ENCODE assay signal across 23 cellular contexts in the genomic region with DNA sequence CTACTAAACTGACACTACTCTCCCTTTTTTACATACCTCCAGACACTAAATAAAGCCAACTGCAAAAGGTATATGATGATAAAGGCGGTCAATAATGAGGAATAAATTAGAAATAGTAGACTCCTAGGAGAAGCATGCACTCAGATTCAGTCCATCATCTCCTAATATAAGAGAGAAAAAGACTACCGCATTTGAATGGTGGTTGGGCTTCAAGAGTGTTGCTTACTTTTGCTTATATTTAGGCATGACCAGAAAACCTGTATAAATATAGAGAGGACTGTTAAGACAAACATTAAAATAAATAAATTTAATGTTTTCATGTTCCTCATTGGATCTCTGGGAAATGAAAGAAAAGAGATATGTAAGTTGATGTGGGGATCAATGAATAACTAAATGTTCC.
"Had no signal": no experiment of that assay in that cellular context is flagged by ENCODE, and none has a peak within 500 bp of the region (broad histone marks: within the 10 kb centered on the region; RNA-seq: fewer than 3 reads in every experiment).

No MANE protein-coding gene starts in this region.

- H3K4me3 ChIP-seq: dorsolateral prefrontal cortex, lower lobe of right lung, ovary, smooth muscle cell, testis had no signal

- H3K4me1 Mint-ChIP-seq: activated CD8-positive, alpha-beta memory T cell treated with anti-CD3 and anti-CD28 coated beads, Interleukin-2, amount 10 ng/mL, durations not matched to agents 7 days and 5 days; activated naive CD8-positive, alpha-beta T cell treated with anti-CD3 and anti-CD28 coated beads for 36 hours; activated T-helper 17 cell treated with anti-CD3 and anti-CD28 coated beads, Interleukin-2, amount 50 U/mL, for 72 hours; natural killer cell; stimulated activated memory B cell treated with anti-CD40 and anti-IgM and Interleukin-4, amounts not matched to agents 10 μg/mL and 1 μg/mL and 100 μg/mL, for 72 hours; WTC11 had no signal

- H3K27ac Mint-ChIP-seq: activated CD4-positive, alpha-beta memory T cell treated with anti-CD3 and anti-CD28 coated beads for 36 hours; activated CD8-positive, alpha-beta memory T cell treated with anti-CD3 and anti-CD28 coated beads, Interleukin-2, amount 10 ng/mL, durations not matched to agents 7 days and 5 days; activated naive CD8-positive, alpha-beta T cell treated with anti-CD3 and anti-CD28 coated beads for 36 hours; activated T-helper 17 cell treated with anti-CD3 and anti-CD28 coated beads, Interleukin-2, amount 50 U/mL, for 72 hours; natural killer cell; stimulated activated memory B cell treated with anti-CD40 and anti-IgM and Interleukin-4, amounts not matched to agents 10 μg/mL and 1 μg/mL and 100 μg/mL, for 72 hours; T-helper 2 cell treated with Interferon-gamma antibody and Interleukin-4, amounts not matched to agents 5 μg/mL and 100 μg/mL, for 36 hours; type B pancreatic cell; WTC11 had no signal

- H3K27me3 Mint-ChIP-seq: activated CD4-positive, alpha-beta memory T cell treated with anti-CD3 and anti-CD28 coated beads for 36 hours; activated CD8-positive, alpha-beta memory T cell treated with anti-CD3 and anti-CD28 coated beads, Interleukin-2, amount 10 ng/mL, durations not matched to agents 7 days and 5 days; activated naive CD8-positive, alpha-beta T cell treated with anti-CD3 and anti-CD28 coated beads for 36 hours; activated T-helper 17 cell treated with anti-CD3 and anti-CD28 coated beads, Interleukin-2, amount 50 U/mL, for 72 hours; stimulated activated memory B cell treated with anti-CD40 and anti-IgM and Interleukin-4, amounts not matched to agents 10 μg/mL and 1 μg/mL and 100 μg/mL, for 72 hours; type B pancreatic cell had no signal

- H3K36me3 Mint-ChIP-seq: activated CD4-positive, alpha-beta memory T cell treated with anti-CD3 and anti-CD28 coated beads for 36 hours; activated CD8-positive, alpha-beta memory T cell treated with anti-CD3 and anti-CD28 coated beads, Interleukin-2, amount 10 ng/mL, durations not matched to agents 7 days and 5 days; activated naive CD8-positive, alpha-beta T cell treated with anti-CD3 and anti-CD28 coated beads for 36 hours; natural killer cell; stimulated activated memory B cell treated with anti-CD40 and anti-IgM and Interleukin-4, amounts not matched to agents 10 μg/mL and 1 μg/mL and 100 μg/mL, for 72 hours; type B pancreatic cell; WTC11 had no signal

- H3K9me3 Mint-ChIP-seq: activated CD4-positive, alpha-beta memory T cell treated with anti-CD3 and anti-CD28 coated beads for 36 hours; activated naive CD8-positive, alpha-beta T cell treated with anti-CD3 and anti-CD28 coated beads for 36 hours; stimulated activated memory B cell treated with anti-CD40 and anti-IgM and Interleukin-4, amounts not matched to agents 10 μg/mL and 1 μg/mL and 100 μg/mL, for 72 hours; type B pancreatic cell; WTC11 had no signal

- DNase-seq: activated CD4-positive, alpha-beta memory T cell treated with anti-CD3 and anti-CD28 coated beads for 36 hours; activated CD4-positive, alpha-beta T cell treated with anti-CD3 and anti-CD28 coated beads for 4 hours; activated CD8-positive, alpha-beta memory T cell treated with anti-CD3 and anti-CD28 coated beads, Interleukin-2, amount 10 ng/mL, durations not matched to agents 7 days and 5 days; activated naive CD4-positive, alpha-beta T cell; activated naive CD8-positive, alpha-beta T cell treated with anti-CD3 and anti-CD28 coated beads for 36 hours; amniotic stem cell; caudate nucleus; dorsolateral prefrontal cortex; foreskin fibroblast; hippocampal formation; islet precursor cell; left colon; lower lobe of right lung; natural killer cell; ovary; stimulated activated CD4-positive, alpha-beta T cell treated with anti-CD3 and anti-CD28 coated beads, Interleukin-4, amount 100 ng/mL, for 24 hours; testis had no signal

- H3K4me3 Mint-ChIP-seq: activated CD4-positive, alpha-beta memory T cell treated with anti-CD3 and anti-CD28 coated beads for 36 hours; activated CD8-positive, alpha-beta memory T cell treated with anti-CD3 and anti-CD28 coated beads, Interleukin-2, amount 10 ng/mL, durations not matched to agents 7 days and 5 days; activated naive CD8-positive, alpha-beta T cell treated with anti-CD3 and anti-CD28 coated beads for 36 hours; activated T-helper 17 cell treated with anti-CD3 and anti-CD28 coated beads, Interleukin-2, amount 50 U/mL, for 72 hours; natural killer cell; stimulated activated memory B cell treated with anti-CD40 and anti-IgM and Interleukin-4, amounts not matched to agents 10 μg/mL and 1 μg/mL and 100 μg/mL, for 72 hours; T-helper 2 cell treated with Interferon-gamma antibody and Interleukin-4, amounts not matched to agents 5 μg/mL and 100 μg/mL, for 36 hours; type B pancreatic cell; WTC11 had no signal

- H3K4me1 ChIP-seq: lower lobe of right lung, testis had no signal

- H3K36me3 ChIP-seq: lower lobe of right lung, ovary had no signal

- H3K9me3 ChIP-seq: lower lobe of right lung, ovary, testis had no signal

- H3K27me3 ChIP-seq: dorsolateral prefrontal cortex, ovary, testis had no signal
